1 cellular context compared by ENCODE assay signal in the genomic region with DNA sequence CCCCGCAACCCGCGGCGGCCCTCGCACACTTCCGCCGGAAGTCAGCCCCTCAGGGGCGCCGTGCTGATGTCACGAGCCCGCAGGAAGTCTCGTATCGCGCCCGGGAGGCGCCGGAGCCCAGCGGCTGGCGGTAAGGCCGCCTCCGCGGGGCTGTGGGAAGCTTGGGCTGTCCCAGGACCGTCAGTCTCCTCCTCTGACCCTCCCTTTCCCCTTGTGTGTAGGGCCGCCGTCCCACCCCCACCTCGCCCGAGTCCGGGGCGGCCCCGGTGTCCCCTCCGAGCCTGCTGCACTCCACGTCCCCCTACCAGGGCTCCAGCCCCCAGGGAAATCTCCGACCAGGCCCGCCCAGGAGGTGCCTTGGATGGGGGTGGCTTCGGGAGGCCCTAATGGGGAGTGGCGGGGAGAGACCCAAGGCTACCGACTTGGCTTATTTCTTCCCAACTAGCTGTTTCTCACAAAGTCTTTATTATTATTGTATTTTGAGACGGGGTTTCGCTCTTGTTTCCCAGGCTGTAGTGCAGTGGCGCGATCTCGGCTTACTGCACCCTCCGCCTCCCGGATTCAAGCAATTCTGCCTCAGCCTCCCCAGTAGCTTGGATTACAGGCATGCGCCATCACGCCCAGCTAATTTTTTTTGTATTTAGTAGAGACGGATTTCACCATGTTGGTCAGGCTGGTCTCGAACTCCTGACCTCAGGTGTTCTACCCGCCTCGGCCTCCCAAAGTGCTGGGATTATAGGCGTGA.
TF ChIP-seq lines count a peak whose summit lies in the region.

A gene (plus strand): TSS at position 86 of the 745 bp plus-strand sequence. CDS start 3,108 bp downstream, outside the sequence.

TF ChIP-seq in K562, 482 proteins besides CTCF, POLR2A, EP300 and RAD21 (continued from another document and continues in another):
- TF ChIP-seq, protein P1, sequence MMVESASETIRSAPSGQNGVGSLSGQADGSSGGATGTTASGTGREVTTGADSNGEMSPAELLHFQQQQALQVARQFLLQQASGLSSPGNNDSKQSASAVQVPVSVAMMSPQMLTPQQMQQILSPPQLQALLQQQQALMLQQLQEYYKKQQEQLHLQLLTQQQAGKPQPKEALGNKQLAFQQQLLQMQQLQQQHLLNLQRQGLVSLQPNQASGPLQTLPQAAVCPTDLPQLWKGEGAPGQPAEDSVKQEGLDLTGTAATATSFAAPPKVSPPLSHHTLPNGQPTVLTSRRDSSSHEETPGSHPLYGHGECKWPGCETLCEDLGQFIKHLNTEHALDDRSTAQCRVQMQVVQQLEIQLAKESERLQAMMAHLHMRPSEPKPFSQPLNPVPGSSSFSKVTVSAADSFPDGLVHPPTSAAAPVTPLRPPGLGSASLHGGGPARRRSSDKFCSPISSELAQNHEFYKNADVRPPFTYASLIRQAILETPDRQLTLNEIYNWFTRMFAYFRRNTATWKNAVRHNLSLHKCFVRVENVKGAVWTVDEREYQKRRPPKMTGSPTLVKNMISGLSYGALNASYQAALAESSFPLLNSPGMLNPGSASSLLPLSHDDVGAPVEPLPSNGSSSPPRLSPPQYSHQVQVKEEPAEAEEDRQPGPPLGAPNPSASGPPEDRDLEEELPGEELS (CRISPR knock-in tag; IDR thresholded peaks at IDR 0.05; ENCODE audit: borderline replicate concordance) = no peak
- TF ChIP-seq, protein P2, sequence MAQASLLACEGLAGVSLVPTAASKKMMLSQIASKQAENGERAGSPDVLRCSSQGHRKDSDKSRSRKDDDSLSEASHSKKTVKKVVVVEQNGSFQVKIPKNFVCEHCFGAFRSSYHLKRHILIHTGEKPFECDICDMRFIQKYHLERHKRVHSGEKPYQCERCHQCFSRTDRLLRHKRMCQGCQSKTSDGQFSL (CRISPR knock-in tag; IDR thresholded peaks at IDR 0.05) = no peak
- TF ChIP-seq, protein P2 (tag; IDR thresholded peaks at IDR 0.05) = no peak
- TF ChIP-seq NR2C2 (CRISPR knock-in tag; IDR thresholded peaks at IDR 0.05) (peak; percentile 91), NR2C2 (tag; IDR thresholded peaks at IDR 0.05) (no peak; the same call in none of the 2 replicates), TEAD2 (tag; IDR thresholded peaks at IDR 0.05) (no peak), E2F3 (CRISPR knock-in tag; IDR thresholded peaks at IDR 0.05) (no peak), NFE2 (IDR thresholded peaks at IDR 0.05; ENCODE audit: low read depth) (no peak), RBM39 (optimal IDR thresholded peaks at IDR 0.05; ENCODE audit: low read depth, low read length) (no peak), TSC22D4 (tag; IDR thresholded peaks at IDR 0.05) (no peak), ZNF785 (CRISPR knock-in tag; IDR thresholded peaks at IDR 0.05) (no peak), NFIX (CRISPR knock-in tag; IDR thresholded peaks at IDR 0.05; ENCODE audit: low read depth) (no peak), POLR2B (IDR thresholded peaks at IDR 0.05; ENCODE audit: low read depth, partially characterized antibody) (peak; percentile 95), TAF15 (IDR thresholded peaks at IDR 0.05; ENCODE audit: low read depth, low read length) (no peak), HLTF (IDR thresholded peaks at IDR 0.05) (no peak), LEF1 (IDR thresholded peaks at IDR 0.05) (no peak), TAF9B (IDR thresholded peaks at IDR 0.05; ENCODE audit: partially characterized antibody) (peak; percentile 60), CREB1 (IDR thresholded peaks at IDR 0.05) (peak; percentile 88), CREB1 (CRISPR knock-in tag; IDR thresholded peaks at IDR 0.05) (peak; percentile 86), ZNF324 (CRISPR knock-in tag; IDR thresholded peaks at IDR 0.05) (no peak), ZNF197 (CRISPR knock-in tag; IDR thresholded peaks at IDR 0.05; ENCODE audit: low read depth) (no peak), ZNF282 (CRISPR knock-in tag; IDR thresholded peaks at IDR 0.05) (no peak), HCFC1 (IDR thresholded peaks at IDR 0.05; ENCODE audit: low read depth, low read length) (peak; percentile 74), SNIP1 (IDR thresholded peaks at IDR 0.05; ENCODE audit: low read depth) (no peak), YBX1 (IDR thresholded peaks at IDR 0.05) (no peak), BRCA1 (IDR thresholded peaks at IDR 0.05) (no peak), BRCA1 (CRISPR knock-in tag; IDR thresholded peaks at IDR 0.05) (no peak), CC2D1A (IDR thresholded peaks at IDR 0.05) (no peak), SRSF7 (optimal IDR thresholded peaks at IDR 0.05; ENCODE audit: low read depth, low read length) (no peak), TAF1 (IDR thresholded peaks at IDR 0.05; ENCODE audit: control insufficient read depth, extremely low read depth, insufficient read depth, low read length, severe bottlenecking) (peak; percentile 81), ZSCAN32 (CRISPR knock-in tag; IDR thresholded peaks at IDR 0.05) (no peak), SMARCA4 (IDR thresholded peaks at IDR 0.05) (no peak), ZNF41 (CRISPR knock-in tag; conservative IDR thresholded peaks at IDR 0.05) (no peak), ZFP1 (CRISPR knock-in tag; IDR thresholded peaks at IDR 0.05) (no peak), U2AF2 (optimal IDR thresholded peaks at IDR 0.05; ENCODE audit: low read depth, low read length) (no peak), CHD4 (IDR thresholded peaks at IDR 0.05; ENCODE audit: insufficient read depth, insufficient replicate concordance, low read depth, low read length, poor library complexity, severe bottlenecking) (no peak), KLF16 (IDR thresholded peaks at IDR 0.05) (no peak), ZNF165 (CRISPR knock-in tag; IDR thresholded peaks at IDR 0.05; ENCODE audit: borderline replicate concordance) (no peak), BCOR (IDR thresholded peaks at IDR 0.05) (no peak)
- TF ChIP-seq, protein P3, sequence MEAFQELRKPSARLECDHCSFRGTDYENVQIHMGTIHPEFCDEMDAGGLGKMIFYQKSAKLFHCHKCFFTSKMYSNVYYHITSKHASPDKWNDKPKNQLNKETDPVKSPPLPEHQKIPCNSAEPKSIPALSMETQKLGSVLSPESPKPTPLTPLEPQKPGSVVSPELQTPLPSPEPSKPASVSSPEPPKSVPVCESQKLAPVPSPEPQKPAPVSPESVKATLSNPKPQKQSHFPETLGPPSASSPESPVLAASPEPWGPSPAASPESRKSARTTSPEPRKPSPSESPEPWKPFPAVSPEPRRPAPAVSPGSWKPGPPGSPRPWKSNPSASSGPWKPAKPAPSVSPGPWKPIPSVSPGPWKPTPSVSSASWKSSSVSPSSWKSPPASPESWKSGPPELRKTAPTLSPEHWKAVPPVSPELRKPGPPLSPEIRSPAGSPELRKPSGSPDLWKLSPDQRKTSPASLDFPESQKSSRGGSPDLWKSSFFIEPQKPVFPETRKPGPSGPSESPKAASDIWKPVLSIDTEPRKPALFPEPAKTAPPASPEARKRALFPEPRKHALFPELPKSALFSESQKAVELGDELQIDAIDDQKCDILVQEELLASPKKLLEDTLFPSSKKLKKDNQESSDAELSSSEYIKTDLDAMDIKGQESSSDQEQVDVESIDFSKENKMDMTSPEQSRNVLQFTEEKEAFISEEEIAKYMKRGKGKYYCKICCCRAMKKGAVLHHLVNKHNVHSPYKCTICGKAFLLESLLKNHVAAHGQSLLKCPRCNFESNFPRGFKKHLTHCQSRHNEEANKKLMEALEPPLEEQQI (IDR thresholded peaks at IDR 0.05) = no peak
- TF ChIP-seq, protein P4, sequence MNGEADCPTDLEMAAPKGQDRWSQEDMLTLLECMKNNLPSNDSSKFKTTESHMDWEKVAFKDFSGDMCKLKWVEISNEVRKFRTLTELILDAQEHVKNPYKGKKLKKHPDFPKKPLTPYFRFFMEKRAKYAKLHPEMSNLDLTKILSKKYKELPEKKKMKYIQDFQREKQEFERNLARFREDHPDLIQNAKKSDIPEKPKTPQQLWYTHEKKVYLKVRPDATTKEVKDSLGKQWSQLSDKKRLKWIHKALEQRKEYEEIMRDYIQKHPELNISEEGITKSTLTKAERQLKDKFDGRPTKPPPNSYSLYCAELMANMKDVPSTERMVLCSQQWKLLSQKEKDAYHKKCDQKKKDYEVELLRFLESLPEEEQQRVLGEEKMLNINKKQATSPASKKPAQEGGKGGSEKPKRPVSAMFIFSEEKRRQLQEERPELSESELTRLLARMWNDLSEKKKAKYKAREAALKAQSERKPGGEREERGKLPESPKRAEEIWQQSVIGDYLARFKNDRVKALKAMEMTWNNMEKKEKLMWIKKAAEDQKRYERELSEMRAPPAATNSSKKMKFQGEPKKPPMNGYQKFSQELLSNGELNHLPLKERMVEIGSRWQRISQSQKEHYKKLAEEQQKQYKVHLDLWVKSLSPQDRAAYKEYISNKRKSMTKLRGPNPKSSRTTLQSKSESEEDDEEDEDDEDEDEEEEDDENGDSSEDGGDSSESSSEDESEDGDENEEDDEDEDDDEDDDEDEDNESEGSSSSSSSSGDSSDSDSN (IDR thresholded peaks at IDR 0.05; ENCODE audit: borderline replicate concordance in 1 of 2, low read depth in 2 of 2, low read length in 2 of 2) = peak; percentile 79 to 93
- TF ChIP-seq, protein P5, sequence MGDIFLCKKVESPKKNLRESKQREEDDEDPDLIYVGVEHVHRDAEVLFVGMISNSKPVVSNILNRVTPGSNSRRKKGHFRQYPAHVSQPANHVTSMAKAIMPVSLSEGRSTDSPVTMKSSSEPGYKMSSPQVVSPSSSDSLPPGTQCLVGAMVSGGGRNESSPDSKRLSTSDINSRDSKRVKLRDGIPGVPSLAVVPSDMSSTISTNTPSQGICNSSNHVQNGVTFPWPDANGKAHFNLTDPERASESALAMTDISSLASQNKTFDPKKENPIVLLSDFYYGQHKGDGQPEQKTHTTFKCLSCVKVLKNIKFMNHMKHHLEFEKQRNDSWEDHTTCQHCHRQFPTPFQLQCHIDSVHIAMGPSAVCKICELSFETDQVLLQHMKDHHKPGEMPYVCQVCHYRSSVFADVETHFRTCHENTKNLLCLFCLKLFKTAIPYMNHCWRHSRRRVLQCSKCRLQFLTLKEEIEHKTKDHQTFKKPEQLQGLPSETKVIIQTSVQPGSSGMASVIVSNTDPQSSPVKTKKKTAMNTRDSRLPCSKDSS (IDR thresholded peaks at IDR 0.05; ENCODE audit: low read depth, partially characterized antibody) = no peak
- TF ChIP-seq, protein P6, sequence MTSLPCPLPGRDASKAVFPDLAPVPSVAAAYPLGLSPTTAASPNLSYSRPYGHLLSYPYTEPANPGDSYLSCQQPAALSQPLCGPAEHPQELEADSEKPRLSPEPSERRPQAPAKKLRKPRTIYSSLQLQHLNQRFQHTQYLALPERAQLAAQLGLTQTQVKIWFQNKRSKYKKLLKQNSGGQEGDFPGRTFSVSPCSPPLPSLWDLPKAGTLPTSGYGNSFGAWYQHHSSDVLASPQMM (CRISPR knock-in tag; IDR thresholded peaks at IDR 0.05) = no peak
- TF ChIP-seq, protein P7, sequence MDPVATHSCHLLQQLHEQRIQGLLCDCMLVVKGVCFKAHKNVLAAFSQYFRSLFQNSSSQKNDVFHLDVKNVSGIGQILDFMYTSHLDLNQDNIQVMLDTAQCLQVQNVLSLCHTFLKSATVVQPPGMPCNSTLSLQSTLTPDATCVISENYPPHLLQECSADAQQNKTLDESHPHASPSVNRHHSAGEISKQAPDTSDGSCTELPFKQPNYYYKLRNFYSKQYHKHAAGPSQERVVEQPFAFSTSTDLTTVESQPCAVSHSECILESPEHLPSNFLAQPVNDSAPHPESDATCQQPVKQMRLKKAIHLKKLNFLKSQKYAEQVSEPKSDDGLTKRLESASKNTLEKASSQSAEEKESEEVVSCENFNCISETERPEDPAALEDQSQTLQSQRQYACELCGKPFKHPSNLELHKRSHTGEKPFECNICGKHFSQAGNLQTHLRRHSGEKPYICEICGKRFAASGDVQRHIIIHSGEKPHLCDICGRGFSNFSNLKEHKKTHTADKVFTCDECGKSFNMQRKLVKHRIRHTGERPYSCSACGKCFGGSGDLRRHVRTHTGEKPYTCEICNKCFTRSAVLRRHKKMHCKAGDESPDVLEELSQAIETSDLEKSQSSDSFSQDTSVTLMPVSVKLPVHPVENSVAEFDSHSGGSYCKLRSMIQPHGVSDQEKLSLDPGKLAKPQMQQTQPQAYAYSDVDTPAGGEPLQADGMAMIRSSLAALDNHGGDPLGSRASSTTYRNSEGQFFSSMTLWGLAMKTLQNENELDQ (CRISPR knock-in tag; IDR thresholded peaks at IDR 0.05; ENCODE audit: borderline replicate concordance) = no peak
- TF ChIP-seq, protein P8, sequence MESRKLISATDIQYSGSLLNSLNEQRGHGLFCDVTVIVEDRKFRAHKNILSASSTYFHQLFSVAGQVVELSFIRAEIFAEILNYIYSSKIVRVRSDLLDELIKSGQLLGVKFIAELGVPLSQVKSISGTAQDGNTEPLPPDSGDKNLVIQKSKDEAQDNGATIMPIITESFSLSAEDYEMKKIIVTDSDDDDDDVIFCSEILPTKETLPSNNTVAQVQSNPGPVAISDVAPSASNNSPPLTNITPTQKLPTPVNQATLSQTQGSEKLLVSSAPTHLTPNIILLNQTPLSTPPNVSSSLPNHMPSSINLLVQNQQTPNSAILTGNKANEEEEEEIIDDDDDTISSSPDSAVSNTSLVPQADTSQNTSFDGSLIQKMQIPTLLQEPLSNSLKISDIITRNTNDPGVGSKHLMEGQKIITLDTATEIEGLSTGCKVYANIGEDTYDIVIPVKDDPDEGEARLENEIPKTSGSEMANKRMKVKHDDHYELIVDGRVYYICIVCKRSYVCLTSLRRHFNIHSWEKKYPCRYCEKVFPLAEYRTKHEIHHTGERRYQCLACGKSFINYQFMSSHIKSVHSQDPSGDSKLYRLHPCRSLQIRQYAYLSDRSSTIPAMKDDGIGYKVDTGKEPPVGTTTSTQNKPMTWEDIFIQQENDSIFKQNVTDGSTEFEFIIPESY (CRISPR knock-in tag; IDR thresholded peaks at IDR 0.05) = no peak
- TF ChIP-seq, protein P9, sequence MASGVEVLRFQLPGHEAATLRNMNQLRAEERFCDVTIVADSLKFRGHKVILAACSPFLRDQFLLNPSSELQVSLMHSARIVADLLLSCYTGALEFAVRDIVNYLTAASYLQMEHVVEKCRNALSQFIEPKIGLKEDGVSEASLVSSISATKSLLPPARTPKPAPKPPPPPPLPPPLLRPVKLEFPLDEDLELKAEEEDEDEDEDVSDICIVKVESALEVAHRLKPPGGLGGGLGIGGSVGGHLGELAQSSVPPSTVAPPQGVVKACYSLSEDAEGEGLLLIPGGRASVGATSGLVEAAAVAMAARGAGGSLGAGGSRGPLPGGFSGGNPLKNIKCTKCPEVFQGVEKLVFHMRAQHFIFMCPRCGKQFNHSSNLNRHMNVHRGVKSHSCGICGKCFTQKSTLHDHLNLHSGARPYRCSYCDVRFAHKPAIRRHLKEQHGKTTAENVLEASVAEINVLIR (CRISPR knock-in tag; IDR thresholded peaks at IDR 0.05) = no peak; the same call in 1 of the 2 replicates
